Comparison of ENCODE assay signal across 15 cellular contexts in the genomic region with DNA sequence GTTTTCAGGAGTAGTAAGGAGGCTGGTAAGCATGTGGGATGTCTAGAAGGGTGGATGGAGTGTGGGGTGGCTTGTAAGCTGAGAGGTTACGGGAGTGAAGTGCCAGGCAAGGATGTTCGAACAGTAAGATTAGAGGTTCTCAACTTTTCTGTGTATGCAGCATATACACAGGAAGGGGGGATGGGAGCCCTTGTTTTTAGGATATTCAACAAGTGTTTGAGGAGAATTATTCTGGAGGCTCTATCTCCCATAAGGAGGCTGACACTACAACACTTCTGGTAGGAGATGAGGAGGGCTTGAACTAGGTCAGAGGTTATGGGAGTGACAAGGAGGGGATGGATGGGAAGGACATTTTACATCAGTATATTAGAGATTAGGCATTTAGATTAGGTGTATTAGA.
"Had no signal": no experiment of that assay in that cellular context is flagged by ENCODE, and none has a peak within 500 bp of the region (broad histone marks: within the 10 kb centered on the region; RNA-seq: fewer than 3 reads in every experiment).

No MANE protein-coding gene starts in this region.

- H3K4me3 ChIP-seq: dorsolateral prefrontal cortex, gastroesophageal sphincter, ovary, upper lobe of left lung, uterus had no signal

- H3K27ac ChIP-seq: dorsolateral prefrontal cortex, gastroesophageal sphincter, ovary, upper lobe of left lung, uterus had no signal

- H3K27me3 ChIP-seq: dorsolateral prefrontal cortex, gastroesophageal sphincter, ovary, upper lobe of left lung, uterus had no signal

- H3K4me1 Mint-ChIP-seq: naive B cell had no signal

- H3K36me3 ChIP-seq: gastroesophageal sphincter, ovary, upper lobe of left lung, uterus had no signal

- DNase-seq: cortex of kidney; dorsolateral prefrontal cortex; effector CD8-positive, alpha-beta T cell; glutamatergic neuron; islet precursor cell; mammary epithelial cell; naive B cell; ovary; right cardiac atrium; small intestine; stimulated activated CD4-positive, alpha-beta T cell treated with anti-CD3 and anti-CD28 coated beads, Interleukin-2, amount 100 ng/mL, for 48 hours; stimulated activated naive CD4-positive, alpha-beta T cell treated with Interleukin-2 at 50 U/mL for 16 hours; upper lobe of left lung; uterus had no signal

- H3K9me3 ChIP-seq: gastroesophageal sphincter, ovary, upper lobe of left lung, uterus had no signal

- H3K36me3 Mint-ChIP-seq: naive B cell had no signal

- H3K4me1 ChIP-seq: upper lobe of left lung, uterus had no signal

- H3K4me3 Mint-ChIP-seq: naive B cell had no signal

- H3K27ac Mint-ChIP-seq: naive B cell had no signal
